19 cellular contexts compared by ENCODE assay signal in genomic region chr6:31967926-31968320, GRCh38. TPM values are rescaled to one million over a fixed set of nuclear protein-coding genes. Genes with fewer than 3 reads are reported as not detected.
DNase-seq lines count a peak whose midpoint lies in the region; ATAC-seq and TF ChIP-seq lines count a peak whose summit lies in the region.
"Had no signal": no experiment of that assay in that cellular context is flagged by ENCODE, and none has a peak within 500 bp of the region (broad histone marks: within the 10 kb centered on the region; RNA-seq: fewer than 3 reads in every experiment).

No MANE protein-coding gene starts in this region.

- no peaks in the 10 kb centered on the region for H3K9me3 ChIP-seq in osteoblast (ENCODE audit: low read depth, low read length)
- H3K9me3 ChIP-seq: BLaER1 treated with 17β-estradiol and CSF1 and Interleukin-3, amounts not matched to agents 10 nM and 100 nM; Caco-2; MG63 had no signal

- H3K27ac Mint-ChIP-seq in activated T-cell treated with anti-CD3 and anti-CD28 coated beads, Interleukin-2, amount 50 U/mL, for 24 hours = peak overlapping the region; percentile 100
- H3K27ac Mint-ChIP-seq in Calu3 (ENCODE audit: unreplicated experiment) (peak overlapping the region; percentile 15), chondrocyte (ENCODE audit: unreplicated experiment) (peak overlapping the region; percentile 49)
- H3K27ac Mint-ChIP-seq: H9 had no signal

- H3K27ac ChIP-seq in osteoblast (ENCODE audit: low read depth, low read length) = no peak overlapping the region
- H3K27ac ChIP-seq: BLaER1 treated with 17β-estradiol and CSF1 and Interleukin-3, amounts not matched to agents 10 nM and 100 nM had no signal

- peaks cover 4% of the 10 kb centered on the region for H4K20me1 ChIP-seq in osteoblast (ENCODE audit: insufficient read depth, low read length)

- peaks cover 37% of the 10 kb centered on the region for H3K79me2 ChIP-seq in osteoblast (ENCODE audit: insufficient read depth, low read length)

- peaks cover 97% of the 10 kb centered on the region for H3K36me3 Mint-ChIP-seq in activated T-cell treated with anti-CD3 and anti-CD28 coated beads, Interleukin-2, amount 50 U/mL, for 24 hours (ENCODE audit: low read depth)
- peaks cover 41% of the 10 kb centered on the region for H3K36me3 Mint-ChIP-seq in activated T-cell treated with anti-CD3 and anti-CD28 coated beads, Interleukin-2, amount 50 U/mL, for 4 hours (ENCODE audit: insufficient read depth)
- H3K36me3 Mint-ChIP-seq in Calu3 (ENCODE audit: insufficient read depth, unreplicated experiment) = peaks cover 71% of the 10 kb centered on the region
- H3K36me3 Mint-ChIP-seq in chondrocyte (ENCODE audit: low read depth) = peaks cover 21% of the 10 kb centered on the region

- BruUV-seq in Calu3 (replicated peaks; lab: Mats Ljungman, UMichigan) = no TSS peak

- no peak for DNase-seq in activated T-cell treated with anti-CD3 and anti-CD28 coated beads, Interleukin-2, amount 50 U/mL, for 24 hours
- no peak for DNase-seq in activated T-cell treated with anti-CD3 and anti-CD28 coated beads, Interleukin-2, amount 50 U/mL, for 4 hours
- DNase-seq in Calu3 (no peak), chondrocyte (ENCODE audit: low spot score) (peak; percentile 57), osteoblast (ENCODE audit: insufficient read length, low spot score, missing footprints) (peak; percentile 65), NCI-H446 treated with DMSO at 0.1 percent for 48 hours (lab: John Stamatoyannopoulos, UW) (no peak), NCI-H510A treated with DMSO at 0.1 percent for 48 hours (lab: John Stamatoyannopoulos, UW) (no peak), anterior cingulate cortex (lab: John Stamatoyannopoulos, UW) (no peak)
- DNase-seq: 8988T, Caco-2, DMS53, H9, MG63, NCI-H1105, NCI-H1694 treated with DMSO at 0.1 percent for 48 hours, NCI-H446, NCI-H774 had no signal

- no peak overlapping the region for H3K4me2 ChIP-seq in osteoblast (ENCODE audit: insufficient read depth, low read length)
- H3K4me2 ChIP-seq: BLaER1 treated with 17β-estradiol and CSF1 and Interleukin-3, amounts not matched to agents 10 nM and 100 nM had no signal

- intact Hi-C loops in Calu3 (cut with micrococcal nuclease; ENCODE audit: unreplicated experiment) = no loop called here

- H2AFZ ChIP-seq in osteoblast (ENCODE audit: low read length) = no peak overlapping the region

- no peaks in the 10 kb centered on the region for H3K27me3 ChIP-seq in osteoblast (ENCODE audit: insufficient read depth, low read length)
- H3K27me3 ChIP-seq: BLaER1 treated with 17β-estradiol and CSF1 and Interleukin-3, amounts not matched to agents 10 nM and 100 nM; MG63 had no signal

- no peak overlapping the region for H3K4me3 Mint-ChIP-seq in activated T-cell treated with anti-CD3 and anti-CD28 coated beads, Interleukin-2, amount 50 U/mL, for 24 hours
- no peak overlapping the region for H3K4me3 Mint-ChIP-seq in activated T-cell treated with anti-CD3 and anti-CD28 coated beads, Interleukin-2, amount 50 U/mL, for 4 hours
- H3K4me3 Mint-ChIP-seq in Calu3 (ENCODE audit: low read depth, unreplicated experiment) (no peak overlapping the region), chondrocyte (ENCODE audit: unreplicated experiment) (peak overlapping the region; percentile 10)
- H3K4me3 Mint-ChIP-seq: H9 had no signal

- TF ChIP-seq CTCF in Calu3 (IDR thresholded peaks at IDR 0.05; ENCODE audit: unreplicated experiment) (no peak), chondrocyte (IDR thresholded peaks at IDR 0.05) (no peak), osteoblast (IDR thresholded peaks at IDR 0.05; ENCODE audit: extremely low read depth, low read depth, low read length) (no peak)

- H3K4me1 Mint-ChIP-seq in activated T-cell treated with anti-CD3 and anti-CD28 coated beads, Interleukin-2, amount 50 U/mL, for 24 hours (ENCODE audit: low read depth) = peaks cover 33% of the 10 kb centered on the region
- peaks cover 18% of the 10 kb centered on the region for H3K4me1 Mint-ChIP-seq in activated T-cell treated with anti-CD3 and anti-CD28 coated beads, Interleukin-2, amount 50 U/mL, for 4 hours (ENCODE audit: low read depth)
- H3K4me1 Mint-ChIP-seq in Calu3 (ENCODE audit: low read depth, unreplicated experiment) (peaks cover 15% of the 10 kb centered on the region), chondrocyte (ENCODE audit: low read depth) (peaks cover 27% of the 10 kb centered on the region)

- peaks cover 70% of the 10 kb centered on the region for H3K36me3 ChIP-seq in osteoblast (ENCODE audit: insufficient read depth, low read length)

- no peak for ATAC-seq in activated T-cell treated with anti-CD3 and anti-CD28 coated beads, Interleukin-2, amount 50 U/mL, for 4 hours
- ATAC-seq: HepG2 had no signal

- peaks cover 24% of the 10 kb centered on the region for H3K4me1 ChIP-seq in osteoblast (ENCODE audit: insufficient read depth, low read length)

- H3K4me3 ChIP-seq in osteoblast (ENCODE audit: insufficient read depth, low read length) = no peak overlapping the region
- H3K4me3 ChIP-seq: BLaER1 treated with 17β-estradiol and CSF1 and Interleukin-3, amounts not matched to agents 10 nM and 100 nM; MG63 had no signal

- CTCF ChIA-PET in Calu3 (lab: Charles Lee) = interaction anchor here (0.6 kb wide), 2 partner anchors 19 to 316 kb away, joined by 3 to 6 read pairs; partner anchors contain the start of gene BAG6

- H3K9me3 Mint-ChIP-seq in activated T-cell treated with anti-CD3 and anti-CD28 coated beads, Interleukin-2, amount 50 U/mL, for 24 hours = no peaks in the 10 kb centered on the region
- no peaks in the 10 kb centered on the region for H3K9me3 Mint-ChIP-seq in activated T-cell treated with anti-CD3 and anti-CD28 coated beads, Interleukin-2, amount 50 U/mL, for 4 hours
- H3K9me3 Mint-ChIP-seq in Calu3 (ENCODE audit: low read depth, unreplicated experiment) (no peaks in the 10 kb centered on the region), chondrocyte (ENCODE audit: low read depth) (no peaks in the 10 kb centered on the region)
- H3K9me3 Mint-ChIP-seq: H9 had no signal

- no peaks in the 10 kb centered on the region for H3K27me3 Mint-ChIP-seq in activated T-cell treated with anti-CD3 and anti-CD28 coated beads, Interleukin-2, amount 50 U/mL, for 24 hours
- no peaks in the 10 kb centered on the region for H3K27me3 Mint-ChIP-seq in activated T-cell treated with anti-CD3 and anti-CD28 coated beads, Interleukin-2, amount 50 U/mL, for 4 hours (ENCODE audit: low read depth)
- H3K27me3 Mint-ChIP-seq in Calu3 (ENCODE audit: unreplicated experiment) (no peaks in the 10 kb centered on the region), chondrocyte (ENCODE audit: low read depth) (no peaks in the 10 kb centered on the region)

RNA-seq across cellular contexts. Expression of gene DXO, which starts 4.0 kb away (rescaled TPM):
- total RNA-seq in activated T-cell treated with anti-CD3 and anti-CD28 coated beads, Interleukin-2, amount 50 U/mL, for 4 hours = 1 to 10 TPM; 7.1 to 9.0 (median 8.9) TPM
- 40.9 and 43.6 TPM in 2 replicates for total RNA-seq in Calu3 (2022)
- 15.8 to 25.9 TPM (median 19.3 TPM) in 3 replicates for total RNA-seq in chondrocyte
- total RNA-seq in osteoblast = 16.8 and 18.1 TPM in 2 replicates

RNA-seq across cellular contexts. Expression of gene SKIC2, which starts 8.9 kb away (rescaled TPM):
- total RNA-seq in activated T-cell treated with anti-CD3 and anti-CD28 coated beads, Interleukin-2, amount 50 U/mL, for 4 hours = 100 to 1,000 TPM; 123 to 157 (median 132) TPM
- 182 and 201 TPM in 2 replicates for total RNA-seq in Calu3 (2022)
- 56.9 to 85.6 TPM (median 61.2 TPM) in 3 replicates for total RNA-seq in chondrocyte
- total RNA-seq in osteoblast = 42.0 and 46.0 TPM in 2 replicates

RNA-seq across cellular contexts. Expression of gene NELFE, which starts 9.2 kb away (rescaled TPM):
- 100 to 1,000 TPM; 107 to 111 (median 109) TPM for total RNA-seq in activated T-cell treated with anti-CD3 and anti-CD28 coated beads, Interleukin-2, amount 50 U/mL, for 4 hours
- 141 and 157 TPM in 2 replicates for total RNA-seq in Calu3 (2022)
- 43.5 to 59.3 TPM (median 50.6 TPM) in 3 replicates for total RNA-seq in chondrocyte
- total RNA-seq in osteoblast = 86.5 and 95.8 TPM in 2 replicates

RNA-seq across cellular contexts. Expression of gene C4A, which starts 13.9 kb away (rescaled TPM):
- 1 to 10 TPM; 4.3 to 5.9 (median 5.3) TPM for total RNA-seq in activated T-cell treated with anti-CD3 and anti-CD28 coated beads, Interleukin-2, amount 50 U/mL, for 4 hours
- total RNA-seq in Calu3 (2022) = 13.1 and 20.8 TPM in 2 replicates
- 7.2 to 13.3 TPM (median 10.5 TPM) in 3 replicates for total RNA-seq in chondrocyte
- 7.2 and 8.3 TPM in 2 replicates for total RNA-seq in osteoblast

RNA-seq across cellular contexts. Expression of gene CFB, which starts 22.0 kb away (rescaled TPM):
- 1 to 10 TPM in 2 of 3 donors, under 1 TPM in 1; 0.42 to 1.5 (median 1.4) TPM for total RNA-seq in activated T-cell treated with anti-CD3 and anti-CD28 coated beads, Interleukin-2, amount 50 U/mL, for 4 hours
- total RNA-seq in Calu3 (2022) (944 and 1,205 TPM in 2 replicates), chondrocyte (2.3 to 3.2 TPM (median 2.6 TPM) in 3 replicates), osteoblast (16.5 and 26.8 TPM in 2 replicates)

Comparison
In these comparisons a context has a peak if more than half of its experiments do, and no peak if none do; other contexts are left out.
1. DNase-seq: peak in chondrocyte (single experiment) and osteoblast (single experiment); none in activated T-cell treated with anti-CD3 and anti-CD28 coated beads, Interleukin-2, amount 50 U/mL, for 24 hours (single experiment), activated T-cell treated with anti-CD3 and anti-CD28 coated beads, Interleukin-2, amount 50 U/mL, for 4 hours (single experiment), Calu3 (single experiment), NCI-H446 treated with DMSO at 0.1 percent for 48 hours (single experiment), NCI-H510A treated with DMSO at 0.1 percent for 48 hours (single experiment) and anterior cingulate cortex (0 of 58).
2. H3K27ac Mint-ChIP-seq: peak in every context shown above with its lines; median percentile 100 in activated T-cell treated with anti-CD3 and anti-CD28 coated beads, Interleukin-2, amount 50 U/mL, for 24 hours; 49 in chondrocyte; 15 in Calu3.